In the genomic region with DNA sequence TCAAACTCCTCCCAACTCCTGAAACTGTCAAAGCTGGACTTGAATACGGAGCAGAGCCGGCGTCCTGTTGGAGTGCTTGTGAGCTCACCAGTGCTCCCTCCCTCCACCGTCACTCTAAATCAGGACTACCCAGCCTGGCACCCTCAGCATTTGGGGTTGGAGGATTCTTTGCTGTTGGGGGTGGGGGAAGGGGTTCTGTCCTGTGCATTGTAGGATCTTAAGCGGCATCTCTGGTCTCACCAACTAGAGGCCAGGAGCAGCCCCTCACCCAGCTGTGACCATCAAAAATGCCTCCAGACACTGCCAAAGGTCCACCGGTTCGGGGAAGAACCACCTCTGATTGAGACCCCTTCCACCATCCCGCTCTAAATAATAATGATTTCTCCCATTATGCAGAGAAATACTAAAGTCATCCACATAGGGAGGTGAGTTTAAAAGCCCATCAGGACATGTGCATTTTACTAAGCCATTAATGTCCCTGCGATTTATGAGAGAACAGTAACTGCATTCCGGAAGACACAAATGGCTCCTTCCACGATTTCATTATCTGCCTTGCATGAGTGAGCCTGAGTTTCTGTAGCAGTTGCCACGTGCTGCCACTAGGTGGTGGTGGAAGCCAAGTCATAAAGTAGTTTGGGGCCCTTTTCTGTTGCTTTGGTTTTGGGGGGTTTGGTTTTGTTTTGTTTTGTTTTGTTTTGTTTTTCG, we compare ENCODE assay signal across 8 cellular contexts. TPM values are rescaled to one million over a fixed set of nuclear protein-coding genes. Genes with fewer than 3 reads are reported as not detected.
DNase-seq lines count a peak whose midpoint lies in the region; ATAC-seq and TF ChIP-seq lines count a peak whose summit lies in the region.

No MANE protein-coding gene starts in this region.

- peaks cover 5% of the 10 kb centered on the region for H3K36me3 Mint-ChIP-seq in activated naive CD8-positive, alpha-beta T cell

- H3K9me3 Mint-ChIP-seq in activated naive CD8-positive, alpha-beta T cell (ENCODE audit: low read depth), result peaks cover 4% of the 10 kb centered on the region

- peak overlapping the region in 6 of 10 donors; percentile 2 to 25 (median 16) for H3K4me3 ChIP-seq in heart right ventricle
- H3K4me3 ChIP-seq in aorta (ENCODE audit: low read length in 2 of 2), result no peak overlapping the region

- H3K4me1 Mint-ChIP-seq in activated naive CD8-positive, alpha-beta T cell (ENCODE audit: low read depth), result peaks cover 3% of the 10 kb centered on the region

- H3K27me3 Mint-ChIP-seq in activated naive CD8-positive, alpha-beta T cell, result peaks cover 8% of the 10 kb centered on the region

- H3K27ac ChIP-seq in heart right ventricle, result no peak overlapping the region
- H3K27ac ChIP-seq in aorta (ENCODE audit: low read depth in 1 of 2, low read length in 2 of 2), result no peak overlapping the region

- H3K27me3 ChIP-seq in heart right ventricle (peaks cover 0 to 55% (median 27%) of the 10 kb centered on the region in 7 donors), aorta (ENCODE audit: control insufficient read depth in 1 of 2, insufficient read depth in 2 of 2, low read length in 1 of 2) (peaks cover 0 to 2% of the 10 kb centered on the region in 2 donors)

- H3K9me3 ChIP-seq in heart right ventricle (peaks cover 0 to 41% (median 0%) of the 10 kb centered on the region in 11 donors), aorta (ENCODE audit: control insufficient read depth, low read length) (no peaks in the 10 kb centered on the region)

- DNase-seq in COLO829 (ENCODE audit: low spot score), result peak; percentile 69
- peak in 53 of 76 experiments; percentile 2 to 67 (median 34) for DNase-seq in HUDEP-2 (lab: John Stamatoyannopoulos, UW; ENCODE audit: unreplicated experiment in 76 of 76)
- DNase-seq in SKM-1 (lab: John Stamatoyannopoulos, UW; ENCODE audit: unreplicated experiment), result peak; percentile 3
- peak; percentile 39 to 47 for DNase-seq in heart right ventricle
- DNase-seq in pulmonary artery endothelial cell (ENCODE audit: low read depth, low spot score), result peak; percentile 5
- peak in 1 of 2 donors; percentile 60 for DNase-seq in aorta

- H3K27ac Mint-ChIP-seq in activated naive CD8-positive, alpha-beta T cell, result no peak overlapping the region

- 0 to 1% methylated on average over 13 of the region's 13 CpGs for WGBS in heart right ventricle, 2 donors
- 1% methylated on average over 13 of the region's 13 CpGs for WGBS in aorta, 2 donors

- H3K4me1 ChIP-seq in heart right ventricle (peaks cover 0 to 9% (median 0%) of the 10 kb centered on the region in 9 donors), aorta (ENCODE audit: control insufficient read depth in 1 of 2, insufficient read depth in 2 of 2, low read length in 2 of 2) (no peaks in the 10 kb centered on the region)

- intact Hi-C loops in heart right ventricle (cut with DNase I) (loop anchor here in 3 of 10 donors (5.0 to 10.0 kb wide), 3 partner anchors 799 to 1054 kb away; a partner anchor contains a TSS), aorta (cut with DNase I) (loop anchor here (10.0 kb wide), 1 partner anchor 1051 kb away; a partner anchor contains a TSS)

- H3K4me3 Mint-ChIP-seq in activated naive CD8-positive, alpha-beta T cell, result peak overlapping the region; percentile 61

- peak; percentile 77 to 91 (median 87) for TF ChIP-seq CTCF in heart right ventricle (IDR thresholded peaks at IDR 0.05)

- no peaks in the 10 kb centered on the region for H3K36me3 ChIP-seq in heart right ventricle
- H3K36me3 ChIP-seq in aorta (ENCODE audit: control insufficient read depth in 1 of 2, insufficient read depth in 2 of 2, low read length in 1 of 2), result no peaks in the 10 kb centered on the region

- ATAC-seq in heart right ventricle (peak in 7 of 8 donors; percentile 45 to 73 (median 67)), aorta (ENCODE audit: low FRiP score) (peak; percentile 75), GM19455 (IDR thresholded peaks at IDR 0.05; ENCODE audit: unreplicated experiment) (no peak)

RNA-seq across cellular contexts. Expression of a gene that starts 16.1 kb away (rescaled TPM):
- not detected for total RNA-seq in heart right ventricle
- polyA plus RNA-seq in heart right ventricle, result not detected
- not detected in 2 replicates for total RNA-seq in pulmonary artery endothelial cell
- not detected for total RNA-seq in aorta
- polyA plus RNA-seq in aorta, result not detected

RNA-seq across cellular contexts. Expression of a gene that starts 41.3 kb away (rescaled TPM):
- total RNA-seq in heart right ventricle (not detected), pulmonary artery endothelial cell (not detected in 2 replicates), aorta (not detected)
- polyA plus RNA-seq in heart right ventricle (not detected), aorta (not detected)

Comparison
In these comparisons a context has a peak if more than half of its experiments do, and no peak if none do; other contexts are left out.
1. H3K4me3 ChIP-seq: peak in heart right ventricle (6 of 10); none in aorta (0 of 2).